Comparison of ENCODE assay signal across 21 cellular contexts in the genomic region with DNA sequence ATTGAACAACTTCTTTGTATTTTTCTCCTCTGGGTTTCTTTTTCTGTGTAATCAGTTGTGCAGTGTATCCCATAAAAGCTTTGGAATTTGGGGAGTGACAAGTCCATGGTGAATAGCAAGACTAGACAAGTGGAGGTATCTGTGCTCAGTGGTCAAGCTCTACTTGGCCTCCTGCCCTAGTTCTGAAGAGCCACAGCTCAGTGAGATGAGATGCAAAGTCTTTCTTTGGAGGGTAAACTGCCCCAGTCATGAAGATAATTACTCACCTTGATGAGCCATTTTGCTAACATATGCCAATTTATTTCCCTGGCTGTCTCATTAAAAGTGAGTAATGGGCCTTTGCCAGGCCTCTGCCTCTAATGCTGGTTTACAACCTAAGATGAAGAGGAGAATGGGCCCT.
DNase-seq lines count a peak whose midpoint lies in the region; ATAC-seq, FAIRE-seq and TF ChIP-seq lines count a peak whose summit lies in the region.
"Had no signal": no experiment of that assay in that cellular context is flagged by ENCODE, and none has a peak within 500 bp of the region (broad histone marks: within the 10 kb centered on the region; RNA-seq: fewer than 3 reads in every experiment).

No MANE protein-coding gene starts in this region.

- H3K27ac ChIP-seq in body of pancreas (no peak overlapping the region), lower lobe of right lung (no peak overlapping the region)
- no peak overlapping the region for H3K27ac ChIP-seq in CD4-positive, alpha-beta memory T cell (ENCODE audit: low read depth, low read length)
- H3K27ac ChIP-seq: SK-N-MC had no signal

- H3K4me3 ChIP-seq in bronchial epithelial cell (ENCODE audit: low read depth, low read length): no peak overlapping the region
- H3K4me3 ChIP-seq in body of pancreas: no peak overlapping the region
- no peak overlapping the region for H3K4me3 ChIP-seq in CD4-positive, alpha-beta memory T cell (ENCODE audit: low read length in 2 of 2)
- H3K4me3 ChIP-seq in lower lobe of right lung: no peak overlapping the region
- H3K4me3 ChIP-seq: GM12878, MG63, SK-N-MC had no signal

- H3K4me3 Mint-ChIP-seq in CD4-positive, alpha-beta memory T cell: no peak overlapping the region
- H3K4me3 Mint-ChIP-seq: CD4-positive, CD25-positive, alpha-beta regulatory T cell; IgD-negative memory B cell had no signal

- H3K9me3 ChIP-seq in body of pancreas (no peaks in the 10 kb centered on the region), lower lobe of right lung (no peaks in the 10 kb centered on the region)
- H3K9me3 ChIP-seq in CD4-positive, alpha-beta memory T cell (ENCODE audit: control insufficient read depth in 1 of 2, low read length in 2 of 2): no peaks in the 10 kb centered on the region
- H3K9me3 ChIP-seq: MG63 had no signal

- H3K27ac Mint-ChIP-seq in CD4-positive, alpha-beta memory T cell: no peak overlapping the region
- H3K27ac Mint-ChIP-seq: CD4-positive, CD25-positive, alpha-beta regulatory T cell; IgD-negative memory B cell had no signal

- H3K4me1 Mint-ChIP-seq in CD4-positive, alpha-beta memory T cell: no peaks in the 10 kb centered on the region
- H3K4me1 Mint-ChIP-seq: CD4-positive, CD25-positive, alpha-beta regulatory T cell had no signal

- FAIRE-seq in bronchial epithelial cell (lab: Jason Lieb, UNC): peak; percentile 28
- FAIRE-seq: GM12878, H54 had no signal

- H3K4me1 ChIP-seq in body of pancreas (no peaks in the 10 kb centered on the region), lower lobe of right lung (peaks cover 7% of the 10 kb centered on the region)
- H3K4me1 ChIP-seq in CD4-positive, alpha-beta memory T cell (ENCODE audit: insufficient read depth, low read length): no peaks in the 10 kb centered on the region

- H3K36me3 ChIP-seq in bronchial epithelial cell (ENCODE audit: control insufficient read depth, insufficient read depth, low read length) (no peaks in the 10 kb centered on the region), body of pancreas (replicated peaks in 1 of 2; ENCODE audit: insufficient read depth in 1 of 2, low read depth in 2 of 2) (no peaks in the 10 kb centered on the region), lower lobe of right lung (no peaks in the 10 kb centered on the region)
- no peaks in the 10 kb centered on the region for H3K36me3 ChIP-seq in CD4-positive, alpha-beta memory T cell (ENCODE audit: insufficient read depth, low read length)
- H3K36me3 ChIP-seq: MG63 had no signal

- CTCF ChIA-PET in CD4-positive, alpha-beta memory T cell (lab: Charles Lee; ENCODE audit: partially characterized antibody): no interaction called here

- no peak for TF ChIP-seq CTCF in bronchial epithelial cell (IDR thresholded peaks at IDR 0.05; ENCODE audit: insufficient read depth, low read length, severe bottlenecking)
- TF ChIP-seq CTCF in body of pancreas (IDR thresholded peaks at IDR 0.05): no peak
- no peak for TF ChIP-seq CTCF in lower lobe of right lung (IDR thresholded peaks at IDR 0.05)

- peaks cover 0 to 4% of the 10 kb centered on the region in 2 donors for H3K27me3 Mint-ChIP-seq in CD4-positive, alpha-beta memory T cell
- H3K27me3 Mint-ChIP-seq: CD4-positive, CD25-positive, alpha-beta regulatory T cell had no signal

- no peaks in the 10 kb centered on the region for H3K27me3 ChIP-seq in bronchial epithelial cell (ENCODE audit: control insufficient read depth, insufficient read depth, low read length)
- H3K27me3 ChIP-seq in body of pancreas: no peaks in the 10 kb centered on the region
- no peaks in the 10 kb centered on the region for H3K27me3 ChIP-seq in CD4-positive, alpha-beta memory T cell (ENCODE audit: insufficient read depth, low read length)
- H3K27me3 ChIP-seq in lower lobe of right lung (ENCODE audit: low read depth): no peaks in the 10 kb centered on the region
- H3K27me3 ChIP-seq: MG63 had no signal

- ATAC-seq in body of pancreas (no peak), lower lobe of right lung (no peak)
- ATAC-seq: GM12878 had no signal

- peak; percentile 14 for DNase-seq in NCI-H2171 treated with DMSO at 0.1 percent for 48 hours (lab: John Stamatoyannopoulos, UW)
- no peak for DNase-seq in NCI-H2171 (lab: John Stamatoyannopoulos, UW)
- DNase-seq in NCI-H1694 treated with DMSO at 0.1 percent for 48 hours (lab: John Stamatoyannopoulos, UW): peak; percentile 63
- DNase-seq in bronchial epithelial cell (ENCODE audit: low read depth): peak; percentile 95
- DNase-seq in kidney tubule cell (ENCODE audit: low spot score): peak; percentile 28
- no peak for DNase-seq in body of pancreas
- DNase-seq in CD4-positive, alpha-beta memory T cell: no peak
- DNase-seq in lower lobe of right lung: no peak
- DNase-seq: CD4-positive, CD25-positive, alpha-beta regulatory T cell; COR-L47; DND-41; MG63; NCI-H146; NCI-H2081; NCI-H82; SHP77 treated with DMSO at 0.1 percent for 48 hours; SW 1271 had no signal

- H3K36me3 Mint-ChIP-seq in CD4-positive, alpha-beta memory T cell: no peaks in the 10 kb centered on the region
- H3K36me3 Mint-ChIP-seq: CD4-positive, CD25-positive, alpha-beta regulatory T cell; IgD-negative memory B cell had no signal

- POLR2A ChIA-PET in CD4-positive, alpha-beta memory T cell (lab: Charles Lee; ENCODE audit: partially characterized antibody): no interaction called here

- intact Hi-C loops in body of pancreas (cut with DNase I) (no loop called here), lower lobe of right lung (cut with DNase I) (no loop called here)
- intact Hi-C loops in CD4-positive, alpha-beta memory T cell (cut with micrococcal nuclease): no loop called here

- peaks cover 0 to 23% (median 6%) of the 10 kb centered on the region in 8 donors for H3K9me3 Mint-ChIP-seq in CD4-positive, alpha-beta memory T cell

- no peak for TF ChIP-seq POLR2A in body of pancreas (IDR thresholded peaks at IDR 0.05)

Comparison
In these comparisons a context has a peak if more than half of its experiments do, and no peak if none do; other contexts are left out.
1. DNase-seq: peak in NCI-H2171 treated with DMSO at 0.1 percent for 48 hours (single experiment), NCI-H1694 treated with DMSO at 0.1 percent for 48 hours (single experiment), bronchial epithelial cell (single experiment) and kidney tubule cell (single experiment); none in NCI-H2171 (single experiment), body of pancreas (0 of 4), CD4-positive, alpha-beta memory T cell (0 of 5) and lower lobe of right lung (single experiment).